In genomic region chrX:124086411-124086810, GRCh38 we compare ENCODE assay signal across 15 cellular contexts.
DNase-seq lines count a peak whose midpoint lies in the region; TF ChIP-seq lines count a peak whose summit lies in the region.
"Had no signal": no experiment of that assay in that cellular context is flagged by ENCODE, and none has a peak within 500 bp of the region (broad histone marks: within the 10 kb centered on the region; RNA-seq: fewer than 3 reads in every experiment).

No MANE protein-coding gene starts in this region.

- peaks cover 49% of the 10 kb centered on the region for H3K36me3 Mint-ChIP-seq in activated CD4-positive, alpha-beta T cell treated with anti-CD3 and anti-CD28 coated beads, Interleukin-2, amount 10 ng/mL, durations not matched to agents 7 days and 5 days (ENCODE audit: low read depth)
- peaks cover 27% of the 10 kb centered on the region for H3K36me3 Mint-ChIP-seq in activated naive CD8-positive, alpha-beta T cell treated with anti-CD3 and anti-CD28 coated beads for 36 hours

- peak overlapping the region; percentile 81 for H3K27ac Mint-ChIP-seq in activated CD4-positive, alpha-beta T cell treated with anti-CD3 and anti-CD28 coated beads, Interleukin-2, amount 10 ng/mL, durations not matched to agents 7 days and 5 days
- H3K27ac Mint-ChIP-seq in activated naive CD8-positive, alpha-beta T cell treated with anti-CD3 and anti-CD28 coated beads for 36 hours: peak overlapping the region; percentile 82
- H3K27ac Mint-ChIP-seq: memory B cell, type B pancreatic cell had no signal

- no peaks in the 10 kb centered on the region for H3K9me3 Mint-ChIP-seq in activated CD4-positive, alpha-beta T cell treated with anti-CD3 and anti-CD28 coated beads, Interleukin-2, amount 10 ng/mL, durations not matched to agents 7 days and 5 days
- H3K9me3 Mint-ChIP-seq in activated naive CD8-positive, alpha-beta T cell treated with anti-CD3 and anti-CD28 coated beads for 36 hours: no peaks in the 10 kb centered on the region
- H3K9me3 Mint-ChIP-seq: memory B cell, type B pancreatic cell had no signal

- DNase-seq in activated CD4-positive, CD25-positive, alpha-beta regulatory T cell (lab: John Stamatoyannopoulos, UW): peak in 3 of 4 experiments; percentile 0 to 15 (median 1)
- no peak for DNase-seq in activated CD4-positive, CD25-positive, alpha-beta regulatory T cell treated with anti-CD3 and anti-CD28 coated beads, Interleukin-2, amount 50 U/mL, for 72 hours
- peak; percentile 60 for DNase-seq in activated CD4-positive, alpha-beta T cell treated with anti-CD3 and anti-CD28 coated beads, Interleukin-2, amount 10 ng/mL, durations not matched to agents 7 days and 5 days
- peak; percentile 21 for DNase-seq in activated naive CD8-positive, alpha-beta T cell treated with anti-CD3 and anti-CD28 coated beads for 36 hours
- peak; percentile 1 for DNase-seq in stimulated activated CD8-positive, alpha-beta memory T cell treated with anti-CD3 and anti-CD28 coated beads, Interleukin-15, amount 100 ng/mL, for 1 hour (ENCODE audit: low read depth)
- DNase-seq in midbrain (lab: John Stamatoyannopoulos, UW): no peak
- DNase-seq in GM20000 (ENCODE audit: low spot score): no peak
- DNase-seq in NCI-H2029 treated with DMSO at 0.1 percent for 48 hours (lab: John Stamatoyannopoulos, UW): no peak
- DNase-seq: KBM-7, NCI-H1436, NCI-H446 treated with DMSO at 0.1 percent for 48 hours, small intestine, WERI-Rb-1 had no signal

- CTCF ChIA-PET in activated CD4-positive, alpha-beta T cell treated with anti-CD3 and anti-CD28 coated beads, Interleukin-2, amount 10 ng/mL, durations not matched to agents 7 days and 5 days (lab: Charles Lee): interaction anchor here (0.5 to 1.0 kb wide), 3 partner anchors 8 to 489 kb away, joined by 3 to 4 read pairs (median 3); no protein-coding TSS in a partner anchor

- H3K27me3 Mint-ChIP-seq in activated CD4-positive, alpha-beta T cell treated with anti-CD3 and anti-CD28 coated beads, Interleukin-2, amount 10 ng/mL, durations not matched to agents 7 days and 5 days: no peaks in the 10 kb centered on the region
- no peaks in the 10 kb centered on the region for H3K27me3 Mint-ChIP-seq in activated naive CD8-positive, alpha-beta T cell treated with anti-CD3 and anti-CD28 coated beads for 36 hours
- H3K27me3 Mint-ChIP-seq: memory B cell, type B pancreatic cell had no signal

- TF ChIP-seq CTCF in GM20000 (IDR thresholded peaks at IDR 0.05; ENCODE audit: extremely low read depth, missing control alignments): no peak

- H3K4me1 Mint-ChIP-seq in activated CD4-positive, alpha-beta T cell treated with anti-CD3 and anti-CD28 coated beads, Interleukin-2, amount 10 ng/mL, durations not matched to agents 7 days and 5 days: peaks cover 30% of the 10 kb centered on the region
- H3K4me1 Mint-ChIP-seq in activated naive CD8-positive, alpha-beta T cell treated with anti-CD3 and anti-CD28 coated beads for 36 hours: peaks cover 22% of the 10 kb centered on the region
- H3K4me1 Mint-ChIP-seq: memory B cell had no signal

- H3K4me3 Mint-ChIP-seq in activated CD4-positive, alpha-beta T cell treated with anti-CD3 and anti-CD28 coated beads, Interleukin-2, amount 10 ng/mL, durations not matched to agents 7 days and 5 days: peak overlapping the region; percentile 15
- H3K4me3 Mint-ChIP-seq in activated naive CD8-positive, alpha-beta T cell treated with anti-CD3 and anti-CD28 coated beads for 36 hours: peak overlapping the region; percentile 7
- H3K4me3 Mint-ChIP-seq: memory B cell, type B pancreatic cell had no signal

- POLR2A ChIA-PET in activated CD4-positive, alpha-beta T cell treated with anti-CD3 and anti-CD28 coated beads, Interleukin-2, amount 10 ng/mL, durations not matched to agents 7 days and 5 days (lab: Charles Lee): no interaction called here

Comparison
In these comparisons a context has a peak if more than half of its experiments do, and no peak if none do; other contexts are left out.
1. DNase-seq: peak in activated CD4-positive, CD25-positive, alpha-beta regulatory T cell (3 of 4), activated CD4-positive, alpha-beta T cell treated with anti-CD3 and anti-CD28 coated beads, Interleukin-2, amount 10 ng/mL, durations not matched to agents 7 days and 5 days (single experiment), activated naive CD8-positive, alpha-beta T cell treated with anti-CD3 and anti-CD28 coated beads for 36 hours (single experiment) and stimulated activated CD8-positive, alpha-beta memory T cell treated with anti-CD3 and anti-CD28 coated beads, Interleukin-15, amount 100 ng/mL, for 1 hour (single experiment); none in activated CD4-positive, CD25-positive, alpha-beta regulatory T cell treated with anti-CD3 and anti-CD28 coated beads, Interleukin-2, amount 50 U/mL, for 72 hours (single experiment), midbrain (single experiment), GM20000 (single experiment) and NCI-H2029 treated with DMSO at 0.1 percent for 48 hours (single experiment).